11 cellular contexts compared by ENCODE assay signal in the genomic region with DNA sequence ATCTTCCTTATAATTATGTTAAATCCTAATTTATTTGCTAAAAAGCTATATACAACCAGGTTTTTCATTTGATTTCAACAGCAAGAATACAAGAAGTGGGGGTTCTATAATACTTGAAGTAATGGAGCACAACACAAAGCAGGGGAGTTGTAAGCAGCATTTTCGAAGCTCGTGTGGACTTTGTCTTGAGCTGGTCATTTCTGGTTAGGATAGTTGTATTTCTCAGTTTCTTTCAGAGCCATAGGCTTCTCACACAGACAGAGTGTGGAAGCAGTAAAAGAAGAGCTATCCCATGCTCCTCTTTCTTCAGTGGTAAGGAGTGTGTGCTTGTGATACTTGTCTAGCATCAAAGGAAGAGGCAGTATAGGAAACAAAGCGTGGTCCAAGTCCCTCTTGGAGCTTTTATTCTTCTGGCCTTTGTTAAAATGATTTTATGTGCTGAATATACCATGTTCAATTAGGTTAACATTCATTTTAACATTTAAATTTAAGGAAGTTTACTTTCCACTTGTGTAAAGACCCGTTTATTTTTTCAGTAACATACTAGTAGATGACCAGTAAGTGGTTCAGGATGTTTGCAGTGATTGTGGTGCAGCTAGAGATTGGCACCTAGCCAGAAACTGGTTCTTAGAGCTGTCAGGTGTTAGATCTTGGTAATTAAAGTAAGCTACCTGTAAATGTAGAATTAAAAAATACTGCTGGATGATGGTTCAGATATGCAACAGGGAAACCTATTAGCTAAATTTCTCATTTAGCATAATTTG. TPM values are rescaled to one million over a fixed set of nuclear protein-coding genes. Genes with fewer than 3 reads are reported as not detected.
DNase-seq lines count a peak whose midpoint lies in the region; ATAC-seq, FAIRE-seq and TF ChIP-seq lines count a peak whose summit lies in the region.
"Had no signal": no experiment of that assay in that cellular context is flagged by ENCODE, and none has a peak within 500 bp of the region (broad histone marks: within the 10 kb centered on the region; RNA-seq: fewer than 3 reads in every experiment).

No MANE protein-coding gene starts in this region.

- intact Hi-C loops in GM12878 (cut with micrococcal nuclease; ENCODE audit: unreplicated experiment) = no loop called here
- intact Hi-C loops in Right ventricle myocardium inferior (cut with DNase I) = no loop called here
- intact Hi-C loops in uterus (cut with DNase I; ENCODE audit: low total_unique reads) = no loop called here

- TF ChIP-seq RAD21 in GM12878 (IDR thresholded peaks at IDR 0.05; ENCODE audit: insufficient read depth, low read depth, low read length) = no peak

- no peaks in the 10 kb centered on the region for H3K4me1 Mint-ChIP-seq in neural progenitor cell

- 99% methylated on average over 4 of the region's 4 CpGs for WGBS in GM12878 (ENCODE audit: insufficient coverage, insufficient replicate concordance, low lambda C conversion rate, missing lambda C conversion rate)

- CTCF ChIA-PET in GM12878 (lab: Yijun Ruan, JAX) = interaction anchor here (0.5 to 5.6 kb wide), 18 partner anchors 8 to 1517 kb away, joined by 3 to 49 read pairs (median 5); a partner anchor contains a TSS

- H3K27me3 Mint-ChIP-seq in neural progenitor cell (ENCODE audit: insufficient read depth, low read depth) = no peaks in the 10 kb centered on the region
- H3K27me3 Mint-ChIP-seq: activated naive CD8-positive, alpha-beta T cell had no signal

- H3K27ac Mint-ChIP-seq in neural progenitor cell = no peak overlapping the region
- H3K27ac Mint-ChIP-seq: activated naive CD8-positive, alpha-beta T cell had no signal

- SMC1A ChIA-PET in GM12878 (lab: Charles Lee; ENCODE audit: uncharacterized antibody, unreplicated experiment) = interaction anchor here (0.6 to 4.6 kb wide), 27 partner anchors 7 to 346 kb away, joined by 3 to 57 read pairs (median 4); a partner anchor contains a TSS

- H3K4me3 ChIP-seq in GM12878 (no peak overlapping the region), neural progenitor cell (no peak overlapping the region), uterus (no peak overlapping the region)

- no peak overlapping the region for H3K9ac ChIP-seq in GM12878 (ENCODE audit: control insufficient read depth, insufficient read depth, low read length)
- no peak overlapping the region for H3K9ac ChIP-seq in neural progenitor cell

- in situ Hi-C loops in GM12878 (cut with MboI) = no loop called here

- H3K4me3 Mint-ChIP-seq in neural progenitor cell = no peak overlapping the region
- H3K4me3 Mint-ChIP-seq: activated naive CD8-positive, alpha-beta T cell had no signal

- ATAC-seq in GM18868 (IDR thresholded peaks at IDR 0.05; ENCODE audit: unreplicated experiment) (peak; percentile 57), GM12878 (0 out of 3 replicates have a peak, but pooled peaks have one; percentile 14), Right ventricle myocardium inferior (no peak)
- ATAC-seq: stimulated activated naive CD8-positive, alpha-beta T cell treated with anti-CD3 and anti-CD28 coated beads, Interleukin-15, Interleukin-2, amounts not matched to agents 100 U/mL and 50 U/mL, for 24 hours had no signal

- FAIRE-seq in GM12878 (lab: Jason Lieb, UNC) = no peak

- peaks cover 3% of the 10 kb centered on the region; the same call in 1 of the 2 replicates for H3K4me1 ChIP-seq in GM12878 (ENCODE audit: control insufficient read depth, insufficient read depth, low read length)
- peaks cover 5% of the 10 kb centered on the region for H3K4me1 ChIP-seq in neural progenitor cell
- no peaks in the 10 kb centered on the region for H3K4me1 ChIP-seq in uterus

- H3K9me3 ChIP-seq in GM12878 (replicated peaks; ENCODE audit: control insufficient read depth, insufficient read depth, low read length) (no peaks in the 10 kb centered on the region), neural progenitor cell (ENCODE audit: low read depth) (no peaks in the 10 kb centered on the region), uterus (no peaks in the 10 kb centered on the region)

- peaks cover 10% of the 10 kb centered on the region for H3K36me3 Mint-ChIP-seq in neural progenitor cell

- H3K27ac ChIP-seq in GM12878 (ENCODE audit: control insufficient read depth, insufficient read depth) (no peak overlapping the region), neural progenitor cell (peak overlapping the region; percentile 16), caudate nucleus (ENCODE audit: low read depth, low read length) (no peak overlapping the region), uterus (no peak overlapping the region)

- no peak overlapping the region; the same call in 1 of the 2 replicates for H2AFZ ChIP-seq in GM12878 (ENCODE audit: control insufficient read depth, low read depth, low read length)
- H2AFZ ChIP-seq in neural progenitor cell (replicated peaks) = no peak overlapping the region

- H3K9me3 Mint-ChIP-seq in neural progenitor cell = no peaks in the 10 kb centered on the region

- no peak overlapping the region for H3K4me2 ChIP-seq in GM12878 (ENCODE audit: control insufficient read depth, insufficient read depth)
- H3K4me2 ChIP-seq in neural progenitor cell = no peak overlapping the region

- no peak for TF ChIP-seq EP300 in GM12878 (IDR thresholded peaks at IDR 0.05; ENCODE audit: borderline replicate concordance in 1 of 2, control insufficient read depth in 1 of 2, low read depth in 2 of 2, low read length in 2 of 2)

- no TSS peak for BruUV-seq in GM12878 (replicated peaks; lab: Mats Ljungman, UMichigan)

- DNase-seq in NCI-H1436 treated with DMSO at 0.1 percent for 48 hours (lab: John Stamatoyannopoulos, UW) = peak; percentile 61
- no peak for DNase-seq in GM12878 (ENCODE audit: low read depth, low spot score)
- no peak for DNase-seq in neural progenitor cell (ENCODE audit: low spot score)
- DNase-seq in caudate nucleus (lab: John Stamatoyannopoulos, UW) = no peak
- DNase-seq in Right ventricle myocardium inferior (ENCODE audit: missing footprints) = no peak
- DNase-seq in uterus = no peak
- DNase-seq: activated CD4-positive, alpha-beta T cell treated with anti-CD3 and anti-CD28 coated beads, Interleukin-2, amount 50 U/mL, for 48 hours; NCI-H446 treated with DMSO at 0.1 percent for 48 hours; stimulated activated naive CD8-positive, alpha-beta T cell treated with anti-CD3 and anti-CD28 coated beads, Interleukin-15, Interleukin-2, amounts not matched to agents 100 U/mL and 50 U/mL, for 24 hours had no signal

- TF ChIP-seq CTCF in GM12878 (IDR thresholded peaks at IDR 0.05 in 2 of 3, conservative IDR thresholded peaks at IDR 0.05 in 1 of 3; ENCODE audit: control insufficient read depth in 2 of 3, extremely low read depth in 1 of 3, insufficient read depth in 1 of 3, low read depth in 3 of 3, low read length in 3 of 3) = no peak
- TF ChIP-seq CTCF in neural progenitor cell (IDR thresholded peaks at IDR 0.05) = no peak
- TF ChIP-seq CTCF in uterus (IDR thresholded peaks at IDR 0.05) = no peak

- TF ChIP-seq POLR2A in GM12878 (IDR thresholded peaks at IDR 0.05; ENCODE audit: low read depth, low read length) (no peak), uterus (IDR thresholded peaks at IDR 0.05) (no peak)

- H3K36me3 ChIP-seq in GM12878 (ENCODE audit: control insufficient read depth in 2 of 2, insufficient read depth in 2 of 2, low read length in 1 of 2) (no peaks in the 10 kb centered on the region; a peak in 2 of 4 replicates), neural progenitor cell (peaks cover 5% of the 10 kb centered on the region), uterus (no peaks in the 10 kb centered on the region)

- H3K27me3 ChIP-seq in GM12878 (replicated peaks in 1 of 2; ENCODE audit: control insufficient read depth in 2 of 2, insufficient read depth in 2 of 2, low read length in 1 of 2) (no peaks in the 10 kb centered on the region), neural progenitor cell (no peaks in the 10 kb centered on the region), uterus (no peaks in the 10 kb centered on the region)

- RAD21 ChIA-PET in GM12878 (lab: Charles Lee; ENCODE audit: unreplicated experiment) = interaction anchor here (0.9 to 4.1 kb wide), 15 partner anchors 8 to 321 kb away, joined by 3 to 24 read pairs (median 4); a partner anchor contains a TSS

- H3K79me2 ChIP-seq in GM12878 (ENCODE audit: control insufficient read depth, insufficient read depth, low read length) (no peaks in the 10 kb centered on the region), neural progenitor cell (ENCODE audit: low read depth) (peaks cover 34% of the 10 kb centered on the region)

- H4K20me1 ChIP-seq in GM12878 (ENCODE audit: control insufficient read depth, insufficient read depth) (no peaks in the 10 kb centered on the region), neural progenitor cell (ENCODE audit: low read depth) (no peaks in the 10 kb centered on the region)

- POLR2A ChIA-PET in GM12878 (lab: Charles Lee) = interaction anchor here (0.6 to 8.6 kb wide), 8 partner anchors 12 to 196 kb away, joined by 3 to 84 read pairs (median 6); a partner anchor contains a TSS

- peaks cover 32% of the 10 kb centered on the region for H3F3A ChIP-seq in neural progenitor cell (ENCODE audit: low read depth)

RNA-seq across cellular contexts. Expression of a gene that starts 14.6 kb away (rescaled TPM):
- 8.3 and 11.0 TPM in 2 replicates for total RNA-seq in GM12878 (2013; cell fraction: nucleolus; rRNA removed)
- total RNA-seq in GM12878 (2014; rRNA removed) (3.6 and 4.0 TPM in 2 replicates), GM12878 (2014; rRNA removed; fragmentation: Illumina TruSeq; extraction: Trizol) (5.9 and 6.4 TPM in 2 replicates), GM12878 (2021) (6.8 and 8.0 TPM in 2 replicates), neural progenitor cell (ENCODE audit: low replicate concordance) (15.0 and 22.0 TPM in 2 replicates), Right ventricle myocardium inferior (10.2 TPM), uterus (10 to 100 TPM in 3 of 4 donors, 1 to 10 TPM in 1; 4.1 to 32.6 (median 15.7) TPM)
- 2.3 TPM for polyA plus RNA-seq in GM12878 (2011; ENCODE audit: low read depth)
- polyA plus RNA-seq in GM12878 (2011; rRNA removed) (12.3 and 17.8 TPM in 2 replicates), GM12878 (2014; fragmentation: Illumina TruSeq; extraction: Trizol) (9.5 and 13.9 TPM in 2 replicates), GM12878 (2014; fragmentation: Nextera tagmentation; extraction: Ambion mirVana) (1 to 10 TPM; 2.4 to 3.7 TPM), GM12878 (2014; rRNA removed) (6.4 and 7.4 TPM in 2 replicates), GM12878 (2016; fragmentation: Nextera tagmentation; extraction: Ambion mirVana) (1 to 10 TPM; 1.8 to 5.9 TPM)
- 6.0 and 6.8 TPM in 2 replicates for polyA plus RNA-seq in GM12878 (2011; cell fraction: cytosol; rRNA removed)
- polyA plus RNA-seq in GM12878 (2011; cell fraction: nucleus; rRNA removed) = 6.1 and 8.9 TPM in 2 replicates
- polyA plus RNA-seq in GM12878 (2012) = 3.7 and 3.8 TPM in 2 replicates
- 6.8 and 7.6 TPM in 2 replicates for polyA minus RNA-seq in GM12878 (2011; rRNA and poly(A)+ RNA removed)
- 2.7 and 7.5 TPM in 2 replicates for polyA minus RNA-seq in GM12878 (2011; cell fraction: cytosol; rRNA and poly(A)+ RNA removed)
- 5.7 and 9.5 TPM in 2 replicates for polyA minus RNA-seq in GM12878 (2011; cell fraction: nucleus; rRNA and poly(A)+ RNA removed)

RNA-seq across cellular contexts. Expression of a gene that starts 43.7 kb away (rescaled TPM):
- total RNA-seq in GM12878 (2013; cell fraction: nucleolus; rRNA removed) = 2.2 and 2.4 TPM in 2 replicates
- 1.2 and 1.5 TPM in 2 replicates for total RNA-seq in GM12878 (2014; rRNA removed)
- 0.81 and 0.83 TPM in 2 replicates for total RNA-seq in GM12878 (2014; rRNA removed; fragmentation: Illumina TruSeq; extraction: Trizol)
- 2.4 and 2.6 TPM in 2 replicates for total RNA-seq in GM12878 (2021)
- polyA plus RNA-seq in GM12878 (2011; ENCODE audit: low read depth) = not detected
- polyA plus RNA-seq in GM12878 (2011; rRNA removed) = 0.78 and 0.80 TPM in 2 replicates
- polyA plus RNA-seq in GM12878 (2011; cell fraction: cytosol; rRNA removed) = 0.46 and 0.50 TPM in 2 replicates
- 2.0 and 2.2 TPM in 2 replicates for polyA plus RNA-seq in GM12878 (2011; cell fraction: nucleus; rRNA removed)
- polyA plus RNA-seq in GM12878 (2012) = 0.18 and 0.21 TPM in 2 replicates
- 0.72 and 0.89 TPM in 2 replicates for polyA plus RNA-seq in GM12878 (2014; fragmentation: Illumina TruSeq; extraction: Trizol)
- polyA plus RNA-seq in GM12878 (2014; fragmentation: Nextera tagmentation; extraction: Ambion mirVana) = under 1 TPM; 0.40 to 0.53 TPM
- polyA plus RNA-seq in GM12878 (2014; rRNA removed) = 0.88 TPM in 2 replicates
- 1 to 10 TPM in 1 of 2 experiments, under 1 TPM in 1; 0.88 to 1.2 TPM for polyA plus RNA-seq in GM12878 (2016; fragmentation: Nextera tagmentation; extraction: Ambion mirVana)
- polyA minus RNA-seq in GM12878 (2011; rRNA and poly(A)+ RNA removed) = 1.5 and 2.1 TPM in 2 replicates
- polyA minus RNA-seq in GM12878 (2011; cell fraction: cytosol; rRNA and poly(A)+ RNA removed) = 0.94 TPM in 2 replicates
- polyA minus RNA-seq in GM12878 (2011; cell fraction: nucleus; rRNA and poly(A)+ RNA removed) = 2.7 and 4.5 TPM in 2 replicates
- total RNA-seq in neural progenitor cell (ENCODE audit: low replicate concordance) = 178 and 240 TPM in 2 replicates
- 4.1 TPM for total RNA-seq in Right ventricle myocardium inferior
- 1 to 10 TPM; 3.8 to 8.1 (median 6.6) TPM for total RNA-seq in uterus

Comparison
In these comparisons a context has a peak if more than half of its experiments do, and no peak if none do; other contexts are left out.
1. RNA of a gene that starts 43.7 kb away (total RNA-seq): 178 to 240 TPM in neural progenitor cell; 3.8 to 8.1 TPM in uterus, 4.1 TPM in Right ventricle myocardium inferior (single experiment) and 0.81 to 2.6 TPM in GM12878; every median in the first group is over 10 times any median in the second.